Comparison of ENCODE assay signal across 12 cellular contexts in genomic region chr4:130563891-130564418, GRCh38.
A peak's percentile ranks its signal among the peaks of the same experiment; 100 is the strongest.
DNase-seq lines count a peak whose midpoint lies in the region; ATAC-seq and TF ChIP-seq lines count a peak whose summit lies in the region.
"Had no signal": no experiment of that assay in that cellular context is flagged by ENCODE, and none has a peak within 500 bp of the region (broad histone marks: within the 10 kb centered on the region; RNA-seq: fewer than 3 reads in every experiment).

No MANE protein-coding gene starts in this region.

- no peaks in the 10 kb centered on the region for H3F3A ChIP-seq in GM23248 (ENCODE audit: insufficient read depth)

- 18 to 21% methylated on average over 1 of the region's 1 CpG for WGBS in GM23248 (ENCODE audit: low coverage in 1 of 2, low lambda C conversion rate in 2 of 2, missing lambda C conversion rate in 2 of 2), 2 experiments

- no peaks in the 10 kb centered on the region for H3K36me3 ChIP-seq in left ventricle myocardium inferior
- no peaks in the 10 kb centered on the region for H3K36me3 ChIP-seq in breast epithelium
- no peaks in the 10 kb centered on the region for H3K36me3 ChIP-seq in vagina
- H3K36me3 ChIP-seq in GM23248 (ENCODE audit: low read depth) = no peaks in the 10 kb centered on the region
- H3K36me3 ChIP-seq: thyroid gland had no signal

- no peaks in the 10 kb centered on the region for H4K20me1 ChIP-seq in GM23248 (ENCODE audit: insufficient read depth)

- H3K36me3 Mint-ChIP-seq in mesothelial cell of epicardium (no peaks in the 10 kb centered on the region), T-helper 17 cell (ENCODE audit: low read depth) (no peaks in the 10 kb centered on the region)

- TF ChIP-seq POLR2A in breast epithelium (IDR thresholded peaks at IDR 0.05) (no peak), vagina (IDR thresholded peaks at IDR 0.05) (no peak)

- no peak for DNase-seq in left ventricle myocardium inferior
- no peak for DNase-seq in Right ventricle myocardium superior
- no peak for DNase-seq in breast epithelium (ENCODE audit: low spot score in 2 of 2)
- no peak for DNase-seq in mesothelial cell of epicardium (ENCODE audit: low spot score in 2 of 2, unreplicated experiment in 2 of 2)
- no peak for DNase-seq in vagina (ENCODE audit: extremely low spot score in 2 of 2)
- no peak for DNase-seq in T-helper 17 cell
- DNase-seq in activated CD4-positive, alpha-beta T cell treated with anti-CD3 and anti-CD28 coated beads, Interleukin-2, amount 50 U/mL, for 1 hour = no peak
- no peak for DNase-seq in GM23248
- DNase-seq: activated naive CD8-positive, alpha-beta T cell treated with anti-CD3 and anti-CD28 coated beads, Interleukin-2, amount 50 U/mL, for 24 hours; Karpas-422; NCI-H226 had no signal

- no peak overlapping the region for H3K4me2 ChIP-seq in GM23248 (ENCODE audit: unreplicated experiment)

- in situ Hi-C loops in GM23248 (cut with MboI) = no loop called here

- no peaks in the 10 kb centered on the region for H3K79me2 ChIP-seq in GM23248 (ENCODE audit: insufficient read depth)

- H3K27ac Mint-ChIP-seq in mesothelial cell of epicardium = no peak overlapping the region
- H3K27ac Mint-ChIP-seq in T-helper 17 cell = no peak overlapping the region
- H3K27ac Mint-ChIP-seq: activated naive CD8-positive, alpha-beta T cell treated with anti-CD3 and anti-CD28 coated beads, Interleukin-2, amount 50 U/mL, for 24 hours had no signal

- H3K27me3 ChIP-seq in left ventricle myocardium inferior (ENCODE audit: low read depth) = no peaks in the 10 kb centered on the region
- H3K27me3 ChIP-seq in breast epithelium = no peaks in the 10 kb centered on the region
- no peaks in the 10 kb centered on the region for H3K27me3 ChIP-seq in vagina
- no peaks in the 10 kb centered on the region for H3K27me3 ChIP-seq in GM23248 (replicated peaks; ENCODE audit: insufficient read depth)
- H3K27me3 ChIP-seq: thyroid gland had no signal

- TF ChIP-seq CTCF in left ventricle myocardium inferior (IDR thresholded peaks at IDR 0.05; ENCODE audit: borderline replicate concordance) = no peak
- no peak for TF ChIP-seq CTCF in breast epithelium (IDR thresholded peaks at IDR 0.05)
- TF ChIP-seq CTCF in mesothelial cell of epicardium (IDR thresholded peaks at IDR 0.05; ENCODE audit: unreplicated experiment) = no peak
- TF ChIP-seq CTCF in vagina (IDR thresholded peaks at IDR 0.05) = no peak

- H3K9me3 Mint-ChIP-seq in mesothelial cell of epicardium = peaks cover 12% of the 10 kb centered on the region

- H3K9me3 ChIP-seq in left ventricle myocardium inferior (replicated peaks) (peaks cover 13% of the 10 kb centered on the region), breast epithelium (no peaks in the 10 kb centered on the region), vagina (no peaks in the 10 kb centered on the region), T-helper 17 cell (ENCODE audit: control insufficient read depth, low read length, poor library complexity, severe bottlenecking) (no peaks in the 10 kb centered on the region), GM23248 (ENCODE audit: low read depth) (no peaks in the 10 kb centered on the region)
- H3K9me3 ChIP-seq: thyroid gland had no signal

- H3K27ac ChIP-seq in left ventricle myocardium inferior (replicated peaks) = no peak overlapping the region
- no peak overlapping the region for H3K27ac ChIP-seq in breast epithelium
- H3K27ac ChIP-seq in vagina = no peak overlapping the region
- no peak overlapping the region for H3K27ac ChIP-seq in GM23248
- H3K27ac ChIP-seq: thyroid gland had no signal

- peak overlapping the region; percentile 44 for H3K4me3 Mint-ChIP-seq in mesothelial cell of epicardium
- H3K4me3 Mint-ChIP-seq in T-helper 17 cell = no peak overlapping the region
- H3K4me3 Mint-ChIP-seq: activated naive CD8-positive, alpha-beta T cell treated with anti-CD3 and anti-CD28 coated beads, Interleukin-2, amount 50 U/mL, for 24 hours had no signal

- H3K4me1 ChIP-seq in left ventricle myocardium inferior (no peaks in the 10 kb centered on the region), breast epithelium (no peaks in the 10 kb centered on the region), vagina (no peaks in the 10 kb centered on the region), GM23248 (ENCODE audit: insufficient read depth) (no peaks in the 10 kb centered on the region)
- H3K4me1 ChIP-seq: thyroid gland had no signal

- H3K9me2 ChIP-seq in GM23248 (ENCODE audit: insufficient read depth) = no peaks in the 10 kb centered on the region

- no peak for ATAC-seq in Right ventricle myocardium superior (ENCODE audit: poor library complexity)
- no peak for ATAC-seq in T-helper 17 cell
- ATAC-seq: activated naive CD8-positive, alpha-beta T cell treated with anti-CD3 and anti-CD28 coated beads, Interleukin-2, amount 50 U/mL, for 24 hours had no signal

- peak overlapping the region; percentile 39 for H3K4me3 ChIP-seq in left ventricle myocardium inferior
- peak overlapping the region; percentile 14 to 60 (median 37) for H3K4me3 ChIP-seq in breast epithelium
- H3K4me3 ChIP-seq in vagina = peak overlapping the region; percentile 20 to 21
- H3K4me3 ChIP-seq in GM23248 = no peak overlapping the region; the same call in 1 of the 2 replicates
- H3K4me3 ChIP-seq: thyroid gland had no signal

- H3K4me1 Mint-ChIP-seq in mesothelial cell of epicardium (peaks cover 9% of the 10 kb centered on the region), T-helper 17 cell (no peaks in the 10 kb centered on the region)
- H3K4me1 Mint-ChIP-seq: activated naive CD8-positive, alpha-beta T cell treated with anti-CD3 and anti-CD28 coated beads, Interleukin-2, amount 50 U/mL, for 24 hours had no signal

- intact Hi-C loops in left ventricle myocardium inferior (cut with micrococcal nuclease) (no loop called here), Right ventricle myocardium superior (cut with DNase I) (no loop called here), breast epithelium (cut with DNase I; ENCODE audit: low total_unique reads) (no loop called here), vagina (cut with DNase I) (no loop called here)

- H2AFZ ChIP-seq in GM23248 = no peak overlapping the region

- no peaks in the 10 kb centered on the region for H3K27me3 Mint-ChIP-seq in mesothelial cell of epicardium (ENCODE audit: low read depth)
- no peaks in the 10 kb centered on the region for H3K27me3 Mint-ChIP-seq in T-helper 17 cell
- H3K27me3 Mint-ChIP-seq: activated naive CD8-positive, alpha-beta T cell treated with anti-CD3 and anti-CD28 coated beads, Interleukin-2, amount 50 U/mL, for 24 hours had no signal

- H3K9ac ChIP-seq in GM23248 = no peak overlapping the region
